In genomic region chr11:124800226-124800929, GRCh38 we compare ENCODE assay signal across 8 cellular contexts. TPM values are rescaled to one million over a fixed set of nuclear protein-coding genes. Genes with fewer than 3 reads are reported as not detected.
DNase-seq lines count a peak whose midpoint lies in the region; ATAC-seq lines count a peak whose summit lies in the region.

Gene MSANTD2 (minus strand): TSS chr11:124800406. CDS start chr11:124800380, 26 bp downstream.

- peak within 1 kb of the TSS; percentile 82 for H3K4me3 ChIP-seq in neuron (ENCODE audit: low read length)
- H3K4me3 ChIP-seq in subcutaneous abdominal adipose tissue (ENCODE audit: low read depth in 1 of 5, low read length in 5 of 5), result peak within 1 kb of the TSS; percentile 80 to 89 (median 88)

- H3K4me1 ChIP-seq in neuron (ENCODE audit: insufficient read depth, low read length) (peaks cover 20% of the 10 kb centered on the region), subcutaneous abdominal adipose tissue (ENCODE audit: control insufficient read depth in 5 of 5, insufficient read depth in 5 of 5, low read length in 5 of 5) (peaks cover 4 to 29% (median 25%) of the 10 kb centered on the region in 5 donors)

- H3K36me3 ChIP-seq in neuron (ENCODE audit: insufficient read depth, low read length), result peaks cover 6% of the 10 kb centered on the region
- H3K36me3 ChIP-seq in subcutaneous abdominal adipose tissue (ENCODE audit: control insufficient read depth in 5 of 5, insufficient read depth in 5 of 5, low read length in 5 of 5), result peaks cover 0 to under 1% (median 0%) of the 10 kb centered on the region in 5 donors

- H2AFZ ChIP-seq in neuron (ENCODE audit: low read depth, low read length), result peak within 1 kb of the TSS; percentile 43

- peak; percentile 91 for ATAC-seq in GM21717 (IDR thresholded peaks at IDR 0.05; ENCODE audit: unreplicated experiment)

- H3K9ac ChIP-seq in subcutaneous abdominal adipose tissue (ENCODE audit: low read length in 5 of 5), result peak within 1 kb of the TSS; percentile 81 to 94 (median 90)

- DNase-seq in Daoy (ENCODE audit: low read depth), result peak; percentile 85
- DNase-seq in KBM-7, result peak; percentile 80
- peak; percentile 54 to 64 for DNase-seq in SHP77 (lab: John Stamatoyannopoulos, UW)
- DNase-seq in activated naive CD4-positive, alpha-beta T cell (lab: John Stamatoyannopoulos, UW), result peak; percentile 24 to 68 (median 48)
- peak; percentile 74 for DNase-seq in foreskin melanocyte

- H3K27me3 ChIP-seq in neuron (ENCODE audit: insufficient read depth, low read length), result no peaks in the 10 kb centered on the region
- H3K27me3 ChIP-seq in subcutaneous abdominal adipose tissue (ENCODE audit: control insufficient read depth in 5 of 5, insufficient read depth in 4 of 5, low read length in 5 of 5), result no peaks in the 10 kb centered on the region

- H3K9me3 ChIP-seq in neuron (ENCODE audit: low read length) (no peaks in the 10 kb centered on the region), subcutaneous abdominal adipose tissue (ENCODE audit: control insufficient read depth in 5 of 5, low read length in 5 of 5) (no peaks in the 10 kb centered on the region)

- in situ Hi-C loops in KBM-7 (cut with MboI; ENCODE audit: low pct_unique_long_range_greater_than_20kb, low sequenced_read_pairs), result no loop called here

- H3K27ac ChIP-seq in subcutaneous abdominal adipose tissue (ENCODE audit: low read depth, low read length), result peak within 1 kb of the TSS; percentile 96

RNA-seq across cellular contexts. Expression of gene MSANTD2, which starts in this region (rescaled TPM):
- 15.9 and 23.5 TPM in 2 replicates for total RNA-seq in Daoy (2014; rRNA removed; shearing (Covaris generic))

Comparison
In these comparisons a context has a peak if more than half of its experiments do, and no peak if none do; other contexts are left out.
1. Peak in every context shown above with its lines: DNase-seq, ATAC-seq, H3K4me3 ChIP-seq and H3K27ac ChIP-seq.